ENCODE assay signal across 21 cellular contexts in the genomic region with DNA sequence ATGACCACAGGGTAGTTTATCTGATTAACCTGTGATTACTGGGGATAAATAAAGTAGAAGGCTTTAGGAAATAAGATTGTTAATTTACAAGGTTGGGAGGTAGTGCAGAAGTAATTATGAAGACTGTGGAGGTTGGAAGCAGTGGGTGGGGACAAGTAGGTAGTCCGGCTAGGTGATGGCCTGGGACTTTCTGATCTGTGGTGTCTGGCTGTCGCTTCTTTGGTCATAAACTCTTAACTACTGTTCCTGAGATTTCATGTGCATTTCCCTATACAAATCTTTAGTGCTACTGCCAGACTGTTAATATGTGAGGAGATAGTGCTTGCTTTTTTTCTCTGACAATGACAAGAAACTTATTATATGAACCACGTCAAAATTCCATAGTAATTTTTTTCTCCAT. TPM values are rescaled to one million over a fixed set of nuclear protein-coding genes. Genes with fewer than 3 reads are reported as not detected.
DNase-seq lines count a peak whose midpoint lies in the region; ATAC-seq and TF ChIP-seq lines count a peak whose summit lies in the region.
"Had no signal": no experiment of that assay in that cellular context is flagged by ENCODE, and none has a peak within 500 bp of the region (broad histone marks: within the 10 kb centered on the region; RNA-seq: fewer than 3 reads in every experiment).

No MANE protein-coding gene starts in this region.

- no peak overlapping the region for H3K4me3 Mint-ChIP-seq in activated T-helper 2 cell treated with anti-CD3 and anti-CD28 coated beads, Interferon-gamma antibody, Interleukin-2, Interleukin-4, amounts not matched to agents 10 μg/mL and 5 μg/mL and 100 μg/mL, durations not matched to agents 14 hours and 24 hours and 36 hours (ENCODE audit: low read depth)
- H3K4me3 Mint-ChIP-seq in natural killer cell treated with Interleukin-12 subunit alpha and Interleukin-12 subunit beta and Interleukin-15 and Interleukin-18, amount 100 ng/mL, for 72 hours: peak overlapping the region; percentile 63

- H3K27me3 ChIP-seq in KMS-11 (ENCODE audit: insufficient read depth, low read depth): peaks cover 5% of the 10 kb centered on the region; the same call in 1 of the 2 replicates
- H3K27me3 ChIP-seq: SJCRH30 had no signal

- H3K4me2 ChIP-seq in KMS-11: peak overlapping the region; percentile 60

- H3K4me1 ChIP-seq in KMS-11 (ENCODE audit: low read depth, poor library complexity, severe bottlenecking): peaks cover 58% of the 10 kb centered on the region
- H3K4me1 ChIP-seq: SJCRH30 had no signal

- H4K20me1 ChIP-seq in KMS-11 (ENCODE audit: insufficient read depth): no peaks in the 10 kb centered on the region

- H3K36me3 Mint-ChIP-seq in activated T-helper 2 cell treated with anti-CD3 and anti-CD28 coated beads, Interferon-gamma antibody, Interleukin-2, Interleukin-4, amounts not matched to agents 10 μg/mL and 5 μg/mL and 100 μg/mL, durations not matched to agents 14 hours and 24 hours and 36 hours (ENCODE audit: low read depth): no peaks in the 10 kb centered on the region
- H3K36me3 Mint-ChIP-seq in natural killer cell treated with Interleukin-12 subunit alpha and Interleukin-12 subunit beta and Interleukin-15 and Interleukin-18, amount 100 ng/mL, for 72 hours: no peaks in the 10 kb centered on the region

- peaks cover 66% of the 10 kb centered on the region for H3K4me1 Mint-ChIP-seq in activated T-helper 2 cell treated with anti-CD3 and anti-CD28 coated beads, Interferon-gamma antibody, Interleukin-2, Interleukin-4, amounts not matched to agents 10 μg/mL and 5 μg/mL and 100 μg/mL, durations not matched to agents 14 hours and 24 hours and 36 hours (ENCODE audit: low read depth)
- peaks cover 12 to 28% of the 10 kb centered on the region in 2 donors for H3K4me1 Mint-ChIP-seq in natural killer cell treated with Interleukin-12 subunit alpha and Interleukin-12 subunit beta and Interleukin-15 and Interleukin-18, amount 100 ng/mL, for 72 hours (ENCODE audit: low read depth in 2 of 2)

- no peak for ATAC-seq in natural killer cell treated with Interleukin-12 subunit alpha and Interleukin-12 subunit beta and Interleukin-15 and Interleukin-18, amount 100 ng/mL, for 72 hours
- ATAC-seq in HG02870 (IDR thresholded peaks at IDR 0.05; ENCODE audit: unreplicated experiment): no peak
- ATAC-seq: Panc1 had no signal

- no peak for TF ChIP-seq CTCF in KMS-11 (conservative IDR thresholded peaks at IDR 0.05; ENCODE audit: low read depth, low read length)

- H3K79me2 ChIP-seq in KMS-11 (ENCODE audit: insufficient read depth, low read depth): no peaks in the 10 kb centered on the region

- no peak overlapping the region for H2AFZ ChIP-seq in KMS-11 (ENCODE audit: low read depth)

- intact Hi-C loops in activated T-helper 2 cell treated with anti-CD3 and anti-CD28 coated beads, Interferon-gamma antibody, Interleukin-2, Interleukin-4, amounts not matched to agents 10 μg/mL and 5 μg/mL and 100 μg/mL, durations not matched to agents 14 hours and 24 hours and 36 hours (cut with micrococcal nuclease): loop anchor here (5.0 kb wide), 1 partner anchor 157 kb away; a partner anchor contains a TSS

- no peak overlapping the region for H3K9ac ChIP-seq in KMS-11

- no peaks in the 10 kb centered on the region for H3K9me3 Mint-ChIP-seq in activated T-helper 2 cell treated with anti-CD3 and anti-CD28 coated beads, Interferon-gamma antibody, Interleukin-2, Interleukin-4, amounts not matched to agents 10 μg/mL and 5 μg/mL and 100 μg/mL, durations not matched to agents 14 hours and 24 hours and 36 hours
- H3K9me3 Mint-ChIP-seq in natural killer cell treated with Interleukin-12 subunit alpha and Interleukin-12 subunit beta and Interleukin-15 and Interleukin-18, amount 100 ng/mL, for 72 hours: no peaks in the 10 kb centered on the region

- DNase-seq in activated CD8-positive, alpha-beta memory T cell treated with anti-CD3 and anti-CD28 coated beads for 24 hours: peak; percentile 30
- DNase-seq in activated CD8-positive, alpha-beta memory T cell treated with anti-CD3 and anti-CD28 coated beads, Interleukin-2, amount 50 U/mL, for 48 hours: no peak
- no peak for DNase-seq in activated T-helper 2 cell treated with anti-CD3 and anti-CD28 coated beads, Interferon-gamma antibody, Interleukin-2, Interleukin-4, amounts not matched to agents 10 μg/mL and 5 μg/mL and 100 μg/mL, durations not matched to agents 14 hours and 24 hours and 36 hours (ENCODE audit: low spot score)
- DNase-seq in natural killer cell treated with Interleukin-12 subunit alpha and Interleukin-12 subunit beta and Interleukin-15 and Interleukin-18, amount 100 ng/mL, for 72 hours (ENCODE audit: low spot score): no peak
- DNase-seq in islet precursor cell: no peak
- no peak for DNase-seq in SKM-1 (lab: John Stamatoyannopoulos, UW; ENCODE audit: unreplicated experiment)
- DNase-seq: DMS79, NCI-H1092, NCI-H1436 treated with DMSO at 0.1 percent for 48 hours, NCI-H2029, NCI-H2171, NCI-H526, SJCRH30 had no signal

- no peak overlapping the region for H3K4me3 ChIP-seq in KMS-11 (IDR thresholded peaks at IDR 0.05; ENCODE audit: insufficient read depth, low read depth, low read length)
- H3K4me3 ChIP-seq: SJCRH30 had no signal

- peaks cover 8% of the 10 kb centered on the region for H3K27me3 Mint-ChIP-seq in activated T-helper 2 cell treated with anti-CD3 and anti-CD28 coated beads, Interferon-gamma antibody, Interleukin-2, Interleukin-4, amounts not matched to agents 10 μg/mL and 5 μg/mL and 100 μg/mL, durations not matched to agents 14 hours and 24 hours and 36 hours (ENCODE audit: low read depth)
- peaks cover 19 to 44% of the 10 kb centered on the region in 2 donors for H3K27me3 Mint-ChIP-seq in natural killer cell treated with Interleukin-12 subunit alpha and Interleukin-12 subunit beta and Interleukin-15 and Interleukin-18, amount 100 ng/mL, for 72 hours

- peak overlapping the region; percentile 16 for H3K27ac Mint-ChIP-seq in activated T-helper 2 cell treated with anti-CD3 and anti-CD28 coated beads, Interferon-gamma antibody, Interleukin-2, Interleukin-4, amounts not matched to agents 10 μg/mL and 5 μg/mL and 100 μg/mL, durations not matched to agents 14 hours and 24 hours and 36 hours
- H3K27ac Mint-ChIP-seq in natural killer cell treated with Interleukin-12 subunit alpha and Interleukin-12 subunit beta and Interleukin-15 and Interleukin-18, amount 100 ng/mL, for 72 hours: peak overlapping the region in 1 of 2 donors; percentile 32

- no peak overlapping the region for H3K27ac ChIP-seq in KMS-11
- H3K27ac ChIP-seq: C4-2B, HL-60, SJCRH30 had no signal

- H3K36me3 ChIP-seq in KMS-11 (ENCODE audit: insufficient read depth): no peaks in the 10 kb centered on the region
- H3K36me3 ChIP-seq: SJCRH30 had no signal

RNA-seq across cellular contexts. Expression of a gene that starts 19.5 kb away (rescaled TPM):
- 4.6 and 5.0 TPM in 2 replicates for total RNA-seq in activated T-helper 2 cell treated with anti-CD3 and anti-CD28 coated beads, Interferon-gamma antibody, Interleukin-2, Interleukin-4, amounts not matched to agents 10 μg/mL and 5 μg/mL and 100 μg/mL, durations not matched to agents 14 hours and 24 hours and 36 hours
- under 1 TPM in 1 of 2 donors, not detected in 1; 0.19 TPM for total RNA-seq in natural killer cell treated with Interleukin-12 subunit alpha and Interleukin-12 subunit beta and Interleukin-15 and Interleukin-18, amount 100 ng/mL, for 72 hours
- total RNA-seq: H4, HT1080, M059J, SJCRH30 had no signal
